Comparison of ENCODE assay signal across 15 cellular contexts in the genomic region with DNA sequence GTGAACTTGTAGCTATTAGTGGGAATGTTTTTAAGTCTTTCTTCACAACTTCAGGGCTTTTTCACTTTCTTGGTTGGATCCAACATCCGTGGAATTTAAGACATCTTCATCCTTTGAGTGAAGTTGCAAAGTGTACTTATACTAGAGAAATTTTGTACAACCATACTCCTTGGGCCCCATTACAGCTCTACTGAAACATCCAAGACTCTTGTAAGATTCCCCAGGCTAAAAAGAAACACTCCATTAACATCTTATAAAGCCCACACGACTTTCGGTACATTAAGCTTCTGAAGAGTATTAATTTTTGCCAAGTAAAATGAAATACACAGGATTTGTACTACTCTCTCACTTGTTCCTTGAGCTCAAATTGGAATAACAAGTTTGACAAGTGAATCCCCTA. TPM values are rescaled to one million over a fixed set of nuclear protein-coding genes. Genes with fewer than 3 reads are reported as not detected.
A peak's percentile ranks its signal among the peaks of the same experiment; 100 is the strongest.
DNase-seq lines count a peak whose midpoint lies in the region; ATAC-seq and TF ChIP-seq lines count a peak whose summit lies in the region.
"Had no signal": no experiment of that assay in that cellular context is flagged by ENCODE, and none has a peak within 500 bp of the region (broad histone marks: within the 10 kb centered on the region; RNA-seq: fewer than 3 reads in every experiment).

No MANE protein-coding gene starts in this region.

- CTCF ChIA-PET in activated CD4-positive, alpha-beta T cell treated with anti-CD3 and anti-CD28 coated beads for 36 hours (lab: Charles Lee) = interaction anchor here (0.5 to 1.4 kb wide), 4 partner anchors 12 to 1265 kb away, joined by 3 to 5 read pairs (median 3); no protein-coding TSS in a partner anchor

- no peaks in the 10 kb centered on the region for H3K9me3 ChIP-seq in neural progenitor cell (ENCODE audit: low read depth)
- no peaks in the 10 kb centered on the region for H3K9me3 ChIP-seq in right atrium auricular region
- H3K9me3 ChIP-seq: esophagus muscularis mucosa, transverse colon had no signal

- H2AFZ ChIP-seq in KMS-11 (ENCODE audit: low read depth) = no peak overlapping the region
- no peak overlapping the region for H2AFZ ChIP-seq in neural progenitor cell (replicated peaks)

- intact Hi-C loops in activated CD4-positive, alpha-beta T cell treated with anti-CD3 and anti-CD28 coated beads for 36 hours (cut with DNase I, micrococcal nuclease) = no loop called here
- intact Hi-C loops in activated T-helper 2 cell treated with anti-CD3 and anti-CD28 coated beads, Interferon-gamma antibody, Interleukin-2, Interleukin-4, amounts not matched to agents 10 μg/mL and 5 μg/mL and 100 μg/mL, durations not matched to agents 14 hours and 24 hours and 36 hours (cut with micrococcal nuclease) = no loop called here

- H3K4me1 ChIP-seq in KMS-11 (ENCODE audit: low read depth, poor library complexity, severe bottlenecking) (peaks cover 49% of the 10 kb centered on the region), neural progenitor cell (peaks cover 26% of the 10 kb centered on the region), right atrium auricular region (peaks cover 0 to 25% of the 10 kb centered on the region in 2 donors)

- H3K36me3 ChIP-seq in KMS-11 (ENCODE audit: insufficient read depth) = peaks cover 10% of the 10 kb centered on the region
- peaks cover 27% of the 10 kb centered on the region for H3K36me3 ChIP-seq in neural progenitor cell
- peaks cover 31% of the 10 kb centered on the region for H3K36me3 ChIP-seq in right atrium auricular region

- H3K9me3 Mint-ChIP-seq in activated CD4-positive, alpha-beta T cell treated with anti-CD3 and anti-CD28 coated beads for 36 hours (ENCODE audit: low read depth) = no peaks in the 10 kb centered on the region
- H3K9me3 Mint-ChIP-seq in activated T-helper 2 cell treated with anti-CD3 and anti-CD28 coated beads, Interferon-gamma antibody, Interleukin-2, Interleukin-4, amounts not matched to agents 10 μg/mL and 5 μg/mL and 100 μg/mL, durations not matched to agents 14 hours and 24 hours and 36 hours = no peaks in the 10 kb centered on the region
- H3K9me3 Mint-ChIP-seq in neural progenitor cell = no peaks in the 10 kb centered on the region

- TF ChIP-seq CTCF in KMS-11 (conservative IDR thresholded peaks at IDR 0.05; ENCODE audit: low read depth, low read length) (no peak), neural progenitor cell (IDR thresholded peaks at IDR 0.05) (no peak), right atrium auricular region (IDR thresholded peaks at IDR 0.05) (no peak)

- H3K4me2 ChIP-seq in KMS-11 = peak overlapping the region; percentile 80; the same call in 1 of the 2 replicates
- H3K4me2 ChIP-seq in neural progenitor cell = peak overlapping the region; percentile 96

- peaks cover 44% of the 10 kb centered on the region for H3K4me1 Mint-ChIP-seq in activated CD4-positive, alpha-beta T cell treated with anti-CD3 and anti-CD28 coated beads for 36 hours
- H3K4me1 Mint-ChIP-seq in activated T-helper 2 cell treated with anti-CD3 and anti-CD28 coated beads, Interferon-gamma antibody, Interleukin-2, Interleukin-4, amounts not matched to agents 10 μg/mL and 5 μg/mL and 100 μg/mL, durations not matched to agents 14 hours and 24 hours and 36 hours (ENCODE audit: low read depth) = peaks cover 47% of the 10 kb centered on the region
- H3K4me1 Mint-ChIP-seq in neural progenitor cell = peaks cover 37% of the 10 kb centered on the region

- ATAC-seq in activated CD4-positive, alpha-beta T cell treated with anti-CD3 and anti-CD28 coated beads for 36 hours = no peak
- no peak for ATAC-seq in GM18858 (IDR thresholded peaks at IDR 0.05; ENCODE audit: unreplicated experiment)
- ATAC-seq in GM21619 (IDR thresholded peaks at IDR 0.05; ENCODE audit: unreplicated experiment) = no peak
- ATAC-seq: left ventricle myocardium superior had no signal

- H3K27me3 ChIP-seq in KMS-11 (ENCODE audit: insufficient read depth, low read depth) = no peaks in the 10 kb centered on the region
- no peaks in the 10 kb centered on the region for H3K27me3 ChIP-seq in neural progenitor cell
- H3K27me3 ChIP-seq in right atrium auricular region = no peaks in the 10 kb centered on the region
- H3K27me3 ChIP-seq: esophagus muscularis mucosa, transverse colon had no signal

- H3K9ac ChIP-seq in KMS-11 (no peak overlapping the region), neural progenitor cell (no peak overlapping the region)

- H3K27me3 Mint-ChIP-seq in activated CD4-positive, alpha-beta T cell treated with anti-CD3 and anti-CD28 coated beads for 36 hours = no peaks in the 10 kb centered on the region
- H3K27me3 Mint-ChIP-seq in activated T-helper 2 cell treated with anti-CD3 and anti-CD28 coated beads, Interferon-gamma antibody, Interleukin-2, Interleukin-4, amounts not matched to agents 10 μg/mL and 5 μg/mL and 100 μg/mL, durations not matched to agents 14 hours and 24 hours and 36 hours (ENCODE audit: low read depth) = no peaks in the 10 kb centered on the region
- H3K27me3 Mint-ChIP-seq in neural progenitor cell (ENCODE audit: insufficient read depth, low read depth) = peaks cover 5% of the 10 kb centered on the region

- H4K20me1 ChIP-seq in KMS-11 (ENCODE audit: insufficient read depth) (peaks cover 5% of the 10 kb centered on the region; the same call in 1 of the 2 replicates), neural progenitor cell (ENCODE audit: low read depth) (peaks cover 37% of the 10 kb centered on the region)

- POLR2A ChIA-PET in activated CD4-positive, alpha-beta T cell treated with anti-CD3 and anti-CD28 coated beads for 36 hours (lab: Charles Lee) = interaction anchor here (0.6 kb wide), 1 partner anchor 33 kb away, joined by 3 read pairs; no protein-coding TSS in a partner anchor

- DNase-seq in activated CD4-positive, alpha-beta T cell treated with anti-CD3 and anti-CD28 coated beads for 36 hours = no peak
- DNase-seq in activated CD4-positive, alpha-beta T cell treated with anti-CD3 and anti-CD28 coated beads for 1 hour = no peak
- no peak for DNase-seq in activated T-helper 2 cell treated with anti-CD3 and anti-CD28 coated beads, Interferon-gamma antibody, Interleukin-2, Interleukin-4, amounts not matched to agents 10 μg/mL and 5 μg/mL and 100 μg/mL, durations not matched to agents 14 hours and 24 hours and 36 hours (ENCODE audit: low spot score)
- DNase-seq in neural progenitor cell (ENCODE audit: low spot score) = no peak
- no peak for DNase-seq in right atrium auricular region (ENCODE audit: low spot score)
- DNase-seq: ACHN; activated effector memory CD4-positive, alpha-beta T cell treated with Interleukin-2 at 50 U/mL for 16 hours; DMS 273 treated with DMSO at 0.1 percent for 48 hours; left ventricle myocardium superior; NCI-H1105; transverse colon had no signal

- peak overlapping the region; percentile 98 for H3K4me3 Mint-ChIP-seq in activated CD4-positive, alpha-beta T cell treated with anti-CD3 and anti-CD28 coated beads for 36 hours
- peak overlapping the region; percentile 53 for H3K4me3 Mint-ChIP-seq in activated T-helper 2 cell treated with anti-CD3 and anti-CD28 coated beads, Interferon-gamma antibody, Interleukin-2, Interleukin-4, amounts not matched to agents 10 μg/mL and 5 μg/mL and 100 μg/mL, durations not matched to agents 14 hours and 24 hours and 36 hours (ENCODE audit: low read depth)
- H3K4me3 Mint-ChIP-seq in neural progenitor cell = peak overlapping the region; percentile 59

- peaks cover 73% of the 10 kb centered on the region for H3K36me3 Mint-ChIP-seq in activated CD4-positive, alpha-beta T cell treated with anti-CD3 and anti-CD28 coated beads for 36 hours (ENCODE audit: low read depth)
- peaks cover 77% of the 10 kb centered on the region for H3K36me3 Mint-ChIP-seq in activated T-helper 2 cell treated with anti-CD3 and anti-CD28 coated beads, Interferon-gamma antibody, Interleukin-2, Interleukin-4, amounts not matched to agents 10 μg/mL and 5 μg/mL and 100 μg/mL, durations not matched to agents 14 hours and 24 hours and 36 hours (ENCODE audit: low read depth)
- peaks cover 23% of the 10 kb centered on the region for H3K36me3 Mint-ChIP-seq in neural progenitor cell

- H3F3A ChIP-seq in neural progenitor cell (ENCODE audit: low read depth) = peaks cover 55% of the 10 kb centered on the region

- H3K4me3 ChIP-seq in KMS-11 (IDR thresholded peaks at IDR 0.05; ENCODE audit: insufficient read depth, low read depth, low read length) (no peak overlapping the region), neural progenitor cell (no peak overlapping the region), right atrium auricular region (no peak overlapping the region)
- H3K4me3 ChIP-seq: esophagus muscularis mucosa had no signal

- H3K79me2 ChIP-seq in KMS-11 (ENCODE audit: insufficient read depth, low read depth) (peaks cover 49% of the 10 kb centered on the region), neural progenitor cell (ENCODE audit: low read depth) (peaks cover 73% of the 10 kb centered on the region)

- H3K27ac ChIP-seq in KMS-11 (peak overlapping the region; percentile 77; the same call in 1 of the 2 replicates), neural progenitor cell (no peak overlapping the region), right atrium auricular region (no peak overlapping the region)

- peak overlapping the region; percentile 47 for H3K27ac Mint-ChIP-seq in activated CD4-positive, alpha-beta T cell treated with anti-CD3 and anti-CD28 coated beads for 36 hours
- H3K27ac Mint-ChIP-seq in activated T-helper 2 cell treated with anti-CD3 and anti-CD28 coated beads, Interferon-gamma antibody, Interleukin-2, Interleukin-4, amounts not matched to agents 10 μg/mL and 5 μg/mL and 100 μg/mL, durations not matched to agents 14 hours and 24 hours and 36 hours = peak overlapping the region; percentile 94
- no peak overlapping the region for H3K27ac Mint-ChIP-seq in neural progenitor cell

RNA-seq across cellular contexts. Expression of a gene that starts 1.5 kb away (rescaled TPM):
- 10 to 100 TPM; 63.7 to 66.3 TPM for total RNA-seq in activated CD4-positive, alpha-beta T cell treated with anti-CD3 and anti-CD28 coated beads for 36 hours
- total RNA-seq in activated T-helper 2 cell treated with anti-CD3 and anti-CD28 coated beads, Interferon-gamma antibody, Interleukin-2, Interleukin-4, amounts not matched to agents 10 μg/mL and 5 μg/mL and 100 μg/mL, durations not matched to agents 14 hours and 24 hours and 36 hours = 77.5 and 80.7 TPM in 2 replicates
- 84.3 and 117 TPM in 2 replicates for total RNA-seq in neural progenitor cell (ENCODE audit: low replicate concordance)
- total RNA-seq in right atrium auricular region = 100 to 1,000 TPM in 1 of 2 donors, 10 to 100 TPM in 1; 77.7 to 101 TPM

RNA-seq across cellular contexts. Expression of a gene that starts 5.4 kb away (rescaled TPM):
- 100 to 1,000 TPM; 494 to 576 TPM for total RNA-seq in activated CD4-positive, alpha-beta T cell treated with anti-CD3 and anti-CD28 coated beads for 36 hours
- total RNA-seq in activated T-helper 2 cell treated with anti-CD3 and anti-CD28 coated beads, Interferon-gamma antibody, Interleukin-2, Interleukin-4, amounts not matched to agents 10 μg/mL and 5 μg/mL and 100 μg/mL, durations not matched to agents 14 hours and 24 hours and 36 hours = 429 and 431 TPM in 2 replicates
- total RNA-seq in neural progenitor cell (ENCODE audit: low replicate concordance) (245 and 323 TPM in 2 replicates), right atrium auricular region (10 to 100 TPM; 25.3 to 25.4 TPM)

RNA-seq across cellular contexts. Expression of a gene that starts 12.4 kb away (rescaled TPM):
- total RNA-seq in activated CD4-positive, alpha-beta T cell treated with anti-CD3 and anti-CD28 coated beads for 36 hours = 10 to 100 TPM; 34.3 to 41.3 TPM
- total RNA-seq in activated T-helper 2 cell treated with anti-CD3 and anti-CD28 coated beads, Interferon-gamma antibody, Interleukin-2, Interleukin-4, amounts not matched to agents 10 μg/mL and 5 μg/mL and 100 μg/mL, durations not matched to agents 14 hours and 24 hours and 36 hours = 41.4 and 47.7 TPM in 2 replicates
- total RNA-seq in neural progenitor cell (ENCODE audit: low replicate concordance) (53.8 and 59.8 TPM in 2 replicates), right atrium auricular region (10 to 100 TPM; 45.5 to 60.8 TPM)
